17 cellular contexts compared by ENCODE assay signal in genomic region chr9:101271102-101271501, GRCh38.
DNase-seq lines count a peak whose midpoint lies in the region; ATAC-seq, FAIRE-seq and TF ChIP-seq lines count a peak whose summit lies in the region.
"Had no signal": no experiment of that assay in that cellular context is flagged by ENCODE, and none has a peak within 500 bp of the region (broad histone marks: within the 10 kb centered on the region; RNA-seq: fewer than 3 reads in every experiment).

No MANE protein-coding gene starts in this region.

- intact Hi-C loops in colonic mucosa (cut with DNase I): no loop called here

- H3K9ac ChIP-seq in colonic mucosa (ENCODE audit: low read depth in 2 of 2, low read length in 2 of 2): no peak overlapping the region
- H3K9ac ChIP-seq: BLaER1 treated with 17β-estradiol and CSF1 and Interleukin-3, amounts not matched to agents 10 nM and 100 nM; GM23248 had no signal

- no peaks in the 10 kb centered on the region for H3K4me1 Mint-ChIP-seq in glutamatergic neuron (ENCODE audit: low read depth, unreplicated experiment)
- H3K4me1 Mint-ChIP-seq in chondrocyte (ENCODE audit: low read depth): no peaks in the 10 kb centered on the region
- H3K4me1 Mint-ChIP-seq: CD4-positive, CD25-positive, alpha-beta regulatory T cell had no signal

- H3K4me1 ChIP-seq in colonic mucosa: no peaks in the 10 kb centered on the region
- no peaks in the 10 kb centered on the region for H3K4me1 ChIP-seq in small intestine (ENCODE audit: control insufficient read depth in 2 of 2, insufficient read depth in 1 of 2, low read depth in 1 of 2, low read length in 1 of 2)

- TF ChIP-seq CTCF in colonic mucosa (IDR thresholded peaks at IDR 0.05): no peak
- TF ChIP-seq CTCF in glutamatergic neuron (IDR thresholded peaks at IDR 0.05; ENCODE audit: partially characterized antibody, unreplicated experiment): no peak
- no peak for TF ChIP-seq CTCF in chondrocyte (IDR thresholded peaks at IDR 0.05)

- no peak overlapping the region for H3K4me3 Mint-ChIP-seq in glutamatergic neuron (ENCODE audit: unreplicated experiment)
- no peak overlapping the region for H3K4me3 Mint-ChIP-seq in chondrocyte (ENCODE audit: unreplicated experiment)
- H3K4me3 Mint-ChIP-seq: CD4-positive, CD25-positive, alpha-beta regulatory T cell; H9; IgD-negative memory B cell had no signal

- H3K36me3 Mint-ChIP-seq in glutamatergic neuron (ENCODE audit: unreplicated experiment) (no peaks in the 10 kb centered on the region), chondrocyte (ENCODE audit: low read depth) (no peaks in the 10 kb centered on the region)
- H3K36me3 Mint-ChIP-seq: CD4-positive, CD25-positive, alpha-beta regulatory T cell; IgD-negative memory B cell had no signal

- H3K36me3 ChIP-seq in colonic mucosa (no peaks in the 10 kb centered on the region), small intestine (ENCODE audit: control insufficient read depth in 2 of 2, insufficient read depth in 2 of 2, low read length in 2 of 2) (no peaks in the 10 kb centered on the region)
- H3K36me3 ChIP-seq: BLaER1 treated with 17β-estradiol and CSF1 and Interleukin-3, amounts not matched to agents 10 nM and 100 nM had no signal

- H3K27me3 ChIP-seq in colonic mucosa: no peaks in the 10 kb centered on the region
- no peaks in the 10 kb centered on the region for H3K27me3 ChIP-seq in small intestine (ENCODE audit: control insufficient read depth in 2 of 2, insufficient read depth in 2 of 2, low read length in 2 of 2)
- H3K27me3 ChIP-seq: BLaER1 treated with 17β-estradiol and CSF1 and Interleukin-3, amounts not matched to agents 10 nM and 100 nM had no signal

- H3K27ac Mint-ChIP-seq in glutamatergic neuron (ENCODE audit: unreplicated experiment): no peak overlapping the region
- H3K27ac Mint-ChIP-seq in chondrocyte (ENCODE audit: unreplicated experiment): no peak overlapping the region
- H3K27ac Mint-ChIP-seq: CD4-positive, CD25-positive, alpha-beta regulatory T cell; IgD-negative memory B cell had no signal

- H3K27ac ChIP-seq in colonic mucosa (no peak overlapping the region), small intestine (ENCODE audit: low read depth in 1 of 2, low read length in 1 of 2) (no peak overlapping the region)
- H3K27ac ChIP-seq: BLaER1 treated with 17β-estradiol and CSF1 and Interleukin-3, amounts not matched to agents 10 nM and 100 nM; GM23248 had no signal

- H3K9me3 Mint-ChIP-seq in glutamatergic neuron (ENCODE audit: unreplicated experiment): no peaks in the 10 kb centered on the region
- H3K9me3 Mint-ChIP-seq in chondrocyte (ENCODE audit: low read depth): no peaks in the 10 kb centered on the region
- H3K9me3 Mint-ChIP-seq: H9, IgD-negative memory B cell had no signal

- 27 to 62% (median 35%) methylated on average over 3 of the region's 3 CpGs for WGBS in small intestine, 3 donors

- H3K27me3 Mint-ChIP-seq in glutamatergic neuron (ENCODE audit: unreplicated experiment) (no peaks in the 10 kb centered on the region), chondrocyte (ENCODE audit: low read depth) (peaks cover 17% of the 10 kb centered on the region)
- H3K27me3 Mint-ChIP-seq: CD4-positive, CD25-positive, alpha-beta regulatory T cell; IgD-negative memory B cell had no signal

- ATAC-seq in left lobe of liver (peak; percentile 55), GM21529 (IDR thresholded peaks at IDR 0.05; ENCODE audit: unreplicated experiment) (no peak)
- ATAC-seq: GM12878 had no signal

- no peaks in the 10 kb centered on the region for H3K9me3 ChIP-seq in colonic mucosa
- no peaks in the 10 kb centered on the region for H3K9me3 ChIP-seq in small intestine (ENCODE audit: control insufficient read depth, low read depth)
- H3K9me3 ChIP-seq: BLaER1 treated with 17β-estradiol and CSF1 and Interleukin-3, amounts not matched to agents 10 nM and 100 nM had no signal

- DNase-seq in colonic mucosa (peak; percentile 29), left lobe of liver (ENCODE audit: low spot score) (no peak), small intestine (peak; percentile 44), glutamatergic neuron (no peak), chondrocyte (ENCODE audit: low spot score) (no peak), A172 (ENCODE audit: low spot score) (no peak)
- DNase-seq: AML-193; CD4-positive, CD25-positive, alpha-beta regulatory T cell; DMS 273 treated with DMSO at 0.1 percent for 48 hours; DMS79; GM23248; H9 had no signal

- H3K4me3 ChIP-seq in colonic mucosa (no peak overlapping the region), small intestine (ENCODE audit: low read depth in 1 of 2, low read length in 2 of 2) (no peak overlapping the region)
- H3K4me3 ChIP-seq: BLaER1 treated with 17β-estradiol and CSF1 and Interleukin-3, amounts not matched to agents 10 nM and 100 nM; GM12878; GM23248 had no signal

- FAIRE-seq in small intestine (lab: Jason Lieb, UNC): no peak
- FAIRE-seq: GM12878, GM18507 had no signal

Comparison
In these comparisons a context has a peak if more than half of its experiments do, and no peak if none do; other contexts are left out.
1. DNase-seq: peak in colonic mucosa (single experiment) and small intestine (single experiment); none in left lobe of liver (single experiment), glutamatergic neuron (single experiment), chondrocyte (single experiment) and A172 (single experiment).